8 cellular contexts compared by ENCODE assay signal in genomic region chr7:101121996-101122932, GRCh38. TPM values are rescaled to one million over a fixed set of nuclear protein-coding genes. Genes with fewer than 3 reads are reported as not detected.
A peak's percentile ranks its signal among the peaks of the same experiment; 100 is the strongest.
DNase-seq lines count a peak whose midpoint lies in the region; ATAC-seq and TF ChIP-seq lines count a peak whose summit lies in the region.

No MANE protein-coding gene starts in this region.

- H3K27me3 Mint-ChIP-seq in Calu3 (ENCODE audit: unreplicated experiment) (no peaks in the 10 kb centered on the region), MCF 10A (ENCODE audit: insufficient read depth, unreplicated experiment) (no peaks in the 10 kb centered on the region)

- POLR2A ChIA-PET in MCF 10A (lab: Yijun Ruan, JAX): interaction anchor here (0.6 to 2.0 kb wide), 10 partner anchors 12 to 459 kb away, joined by 3 to 11 read pairs (median 4); partner anchors contain the start of genes TRIM56 and ZNHIT1

- H3K4me1 Mint-ChIP-seq in Calu3 (ENCODE audit: low read depth, unreplicated experiment) (peaks cover 14% of the 10 kb centered on the region), MCF 10A (ENCODE audit: insufficient read depth, unreplicated experiment) (peaks cover 36% of the 10 kb centered on the region)

- TF ChIP-seq RAD21 in Ishikawa (IDR thresholded peaks at IDR 0.05; ENCODE audit: low read depth): no peak

- H3K4me3 Mint-ChIP-seq in Calu3 (ENCODE audit: low read depth, unreplicated experiment) (peak overlapping the region; percentile 55), MCF 10A (ENCODE audit: unreplicated experiment) (peak overlapping the region; percentile 44)

- BruUV-seq in Calu3 (replicated peaks; lab: Mats Ljungman, UMichigan) (no TSS peak), MCF 10A (replicated peaks; lab: Mats Ljungman, UMichigan) (no TSS peak)

- no peak for TF ChIP-seq CTCF in Calu3 (IDR thresholded peaks at IDR 0.05; ENCODE audit: unreplicated experiment)
- TF ChIP-seq CTCF in MCF 10A (IDR thresholded peaks at IDR 0.05; ENCODE audit: unreplicated experiment): no peak

- peak; percentile 29 for ATAC-seq in left lobe of liver
- no peak for ATAC-seq in GM21423 (IDR thresholded peaks at IDR 0.05; ENCODE audit: unreplicated experiment)

- no peak; the same call in 1 of the 2 replicates for TF ChIP-seq EP300 in Ishikawa (IDR thresholded peaks at IDR 0.05; ENCODE audit: borderline replicate concordance)

- peak overlapping the region; percentile 95 for H3K27ac Mint-ChIP-seq in Calu3 (ENCODE audit: unreplicated experiment)
- peak overlapping the region; percentile 91 for H3K27ac Mint-ChIP-seq in MCF 10A (ENCODE audit: low read depth, unreplicated experiment)

- intact Hi-C loops in Calu3 (cut with micrococcal nuclease; ENCODE audit: unreplicated experiment): no loop called here
- intact Hi-C loops in MCF 10A (cut with micrococcal nuclease): no loop called here

- CTCF ChIA-PET in Calu3 (lab: Charles Lee): interaction anchor here (0.8 to 1.3 kb wide), 2 partner anchors 37 to 233 kb away, joined by 3 to 5 read pairs; partner anchors contain the start of genes TRIM56 and UFSP1
- CTCF ChIA-PET in MCF 10A (lab: Yijun Ruan, JAX): interaction anchor here (0.6 to 2.2 kb wide), 5 partner anchors 11 to 160 kb away, joined by 3 to 6 read pairs (median 3); no protein-coding TSS in a partner anchor

- no peaks in the 10 kb centered on the region for H3K36me3 Mint-ChIP-seq in Calu3 (ENCODE audit: insufficient read depth, unreplicated experiment)
- peaks cover 11% of the 10 kb centered on the region for H3K36me3 Mint-ChIP-seq in MCF 10A (ENCODE audit: insufficient read depth, unreplicated experiment)

- no peaks in the 10 kb centered on the region for H3K9me3 Mint-ChIP-seq in Calu3 (ENCODE audit: low read depth, unreplicated experiment)
- no peaks in the 10 kb centered on the region for H3K9me3 Mint-ChIP-seq in MCF 10A (ENCODE audit: unreplicated experiment)

- peak overlapping the region; percentile 38 for H3K27ac ChIP-seq in temporal lobe (ENCODE audit: low read depth, low read length)

- DNase-seq in Calu3: peak; percentile 31
- DNase-seq in MCF 10A (ENCODE audit: unreplicated experiment): peak; percentile 88
- DNase-seq in left lobe of liver (ENCODE audit: low spot score): peak; percentile 68
- no peak for DNase-seq in NCI-H146 (lab: John Stamatoyannopoulos, UW)
- no peak for DNase-seq in DMS153 (lab: John Stamatoyannopoulos, UW)

TF ChIP-seq in Ishikawa, 13 proteins besides CTCF, POLR2A, EP300 and RAD21:
- TF ChIP-seq CREB1 (IDR thresholded peaks at IDR 0.05; ENCODE audit: low read depth): no peak
- no peak for TF ChIP-seq TAF1 (IDR thresholded peaks at IDR 0.05; ENCODE audit: low read depth)
- no peak for TF ChIP-seq CEBPB (IDR thresholded peaks at IDR 0.05)
- peak; percentile 82 for TF ChIP-seq TEAD4 (IDR thresholded peaks at IDR 0.05)
- no peak for TF ChIP-seq ZBTB7A (IDR thresholded peaks at IDR 0.05; ENCODE audit: low read depth)
- TF ChIP-seq FOXM1 (IDR thresholded peaks at IDR 0.05; ENCODE audit: borderline replicate concordance, low read depth): no peak
- TF ChIP-seq NFIC (IDR thresholded peaks at IDR 0.05): no peak
- peak; percentile 27; the same call in 1 of the 2 replicates for TF ChIP-seq TCF12 (IDR thresholded peaks at IDR 0.05; ENCODE audit: low read depth)
TF ChIP-seq in Ishikawa: peak in this region for 2.

RNA-seq across cellular contexts. Expression of gene SERPINE1, which starts 4.6 kb away (rescaled TPM):
- total RNA-seq in Calu3 (2022) (1.1 and 1.8 TPM in 2 replicates), MCF 10A (2022) (56.7 and 80.6 TPM in 2 replicates), left lobe of liver (27.5 TPM), temporal lobe (0.74 TPM)

RNA-seq across cellular contexts. Expression of gene AP1S1, which starts 32.0 kb away (rescaled TPM):
- 45.6 and 61.6 TPM in 2 replicates for total RNA-seq in Calu3 (2022)
- total RNA-seq in MCF 10A (2022): 72.1 and 72.5 TPM in 2 replicates
- total RNA-seq in left lobe of liver: 26.8 TPM
- total RNA-seq in temporal lobe: 96.1 TPM

RNA-seq across cellular contexts. Expression of gene TRIM56, which starts 37.0 kb away (rescaled TPM):
- total RNA-seq in Calu3 (2022) (44.5 and 62.6 TPM in 2 replicates), MCF 10A (2022) (29.6 and 36.8 TPM in 2 replicates), left lobe of liver (23.5 TPM), temporal lobe (0.98 TPM)

RNA-seq across cellular contexts. Expression of gene VGF, which starts 43.1 kb away (rescaled TPM):
- total RNA-seq in Calu3 (2022): 0.14 and 0.81 TPM in 2 replicates
- 11.2 and 12.8 TPM in 2 replicates for total RNA-seq in MCF 10A (2022)
- total RNA-seq in left lobe of liver: not detected
- 10.1 TPM for total RNA-seq in temporal lobe

RNA-seq across cellular contexts. Expression of gene NAT16, which starts 57.8 kb away (rescaled TPM):
- total RNA-seq in Calu3 (2022) (not detected in 2 replicates), MCF 10A (2022) (not detected in 2 replicates), left lobe of liver (not detected), temporal lobe (2.2 TPM)

Comparison
In these comparisons a context has a peak if more than half of its experiments do, and no peak if none do; other contexts are left out.
1. DNase-seq: peak in Calu3 (single experiment), MCF 10A (single experiment) and left lobe of liver (single experiment); none in NCI-H146 (single experiment) and DMS153 (single experiment).
2. RNA of gene SERPINE1, which starts 4.6 kb away (total RNA-seq): 56.7 to 80.6 TPM in MCF 10A and 27.5 TPM in left lobe of liver (single experiment); 1.1 to 1.8 TPM in Calu3 and 0.74 TPM in temporal lobe (single experiment); every median in the first group is over 10 times any median in the second.
3. RNA of gene TRIM56, which starts 37.0 kb away (total RNA-seq): 44.5 to 62.6 TPM in Calu3, 29.6 to 36.8 TPM in MCF 10A and 23.5 TPM in left lobe of liver (single experiment); 0.98 TPM in temporal lobe (single experiment); every median in the first group is over 10 times any median in the second.